In genomic region chr1:35573776-35574654, GRCh38 we compare ENCODE assay signal across 10 cellular contexts. TPM values are rescaled to one million over a fixed set of nuclear protein-coding genes. Genes with fewer than 3 reads are reported as not detected.
A peak's percentile ranks its signal among the peaks of the same experiment; 100 is the strongest.
DNase-seq lines count a peak whose midpoint lies in the region; ATAC-seq and TF ChIP-seq lines count a peak whose summit lies in the region.
"Had no signal": no experiment of that assay in that cellular context is flagged by ENCODE, and none has a peak within 500 bp of the region (broad histone marks: within the 10 kb centered on the region; RNA-seq: fewer than 3 reads in every experiment).

No MANE protein-coding gene starts in this region.

- no peaks in the 10 kb centered on the region for H3K36me3 ChIP-seq in CD8-positive, alpha-beta T cell (ENCODE audit: insufficient read depth, low read length)
- H3K36me3 ChIP-seq in iPS-15b (ENCODE audit: control insufficient read depth, insufficient read depth, low read length), result no peaks in the 10 kb centered on the region
- H3K36me3 ChIP-seq in psoas muscle (ENCODE audit: insufficient read depth in 1 of 2, low read depth in 1 of 2), result no peaks in the 10 kb centered on the region

- H3K4me3 ChIP-seq in CD8-positive, alpha-beta T cell (ENCODE audit: low read depth, low read length), result no peak overlapping the region
- peak overlapping the region; percentile 58 for H3K4me3 ChIP-seq in iPS-15b (ENCODE audit: low read depth, low read length)
- peak overlapping the region; percentile 60 for H3K4me3 ChIP-seq in psoas muscle

- intact Hi-C loops in CD8-positive, alpha-beta T cell (cut with DNase I, micrococcal nuclease), result no loop called here
- intact Hi-C loops in activated T-helper 1 cell treated with anti-CD3 and anti-CD28 coated beads, Interleukin-12 subunit alpha, Interleukin-12 subunit beta, Interleukin-2, Interleukin-4 antibody, amounts not matched to agents 30 ng/mL and 10 ng/mL and 1 ng/mL, durations not matched to agents 14 hours and 24 hours and 36 hours (cut with micrococcal nuclease), result no loop called here
- intact Hi-C loops in psoas muscle (cut with DNase I), result loop anchor here in 1 of 2 donors (2.0 kb wide), 1 partner anchor 145 kb away; the partner anchor contains the start of gene C1orf216

- no peaks in the 10 kb centered on the region for H3K9me3 ChIP-seq in CD8-positive, alpha-beta T cell (ENCODE audit: low read length)
- H3K9me3 ChIP-seq in iPS-15b (ENCODE audit: control insufficient read depth, insufficient read depth, low read length) (no peaks in the 10 kb centered on the region), psoas muscle (no peaks in the 10 kb centered on the region)

- POLR2A ChIA-PET in CD8-positive, alpha-beta T cell (lab: Charles Lee), result interaction anchor here (0.6 kb wide), 1 partner anchor 139 kb away, joined by 3 read pairs; no protein-coding TSS in a partner anchor

- H3K36me3 Mint-ChIP-seq in CD8-positive, alpha-beta T cell, result peaks cover 3% of the 10 kb centered on the region
- H3K36me3 Mint-ChIP-seq in activated T-helper 1 cell treated with anti-CD3 and anti-CD28 coated beads, Interleukin-12 subunit alpha, Interleukin-12 subunit beta, Interleukin-2, Interleukin-4 antibody, amounts not matched to agents 30 ng/mL and 10 ng/mL and 1 ng/mL, durations not matched to agents 14 hours and 24 hours and 36 hours (ENCODE audit: low read depth), result peaks cover 6% of the 10 kb centered on the region

- no peak overlapping the region for H3K9ac ChIP-seq in iPS-15b (ENCODE audit: low read depth, low read length)

- CTCF ChIA-PET in CD8-positive, alpha-beta T cell (lab: Charles Lee), result interaction anchor here (1.1 to 5.2 kb wide), 4 partner anchors 9 to 154 kb away, joined by 3 to 48 read pairs (median 5); no protein-coding TSS in a partner anchor

- peaks cover 24% of the 10 kb centered on the region for H3K4me1 ChIP-seq in CD8-positive, alpha-beta T cell (ENCODE audit: insufficient read depth, low read length)
- H3K4me1 ChIP-seq in iPS-15b (ENCODE audit: control insufficient read depth, insufficient read depth, low read length), result peaks cover 3% of the 10 kb centered on the region
- peaks cover 11% of the 10 kb centered on the region for H3K4me1 ChIP-seq in psoas muscle

- H3K27me3 ChIP-seq in CD8-positive, alpha-beta T cell (ENCODE audit: insufficient read depth, low read length), result no peaks in the 10 kb centered on the region
- H3K27me3 ChIP-seq in iPS-15b (ENCODE audit: control insufficient read depth, insufficient read depth, low read length) (peaks cover 95% of the 10 kb centered on the region), psoas muscle (ENCODE audit: insufficient read depth in 3 of 3, low read length in 2 of 3) (peaks cover 0 to 88% (median 36%) of the 10 kb centered on the region in 3 donors)

- no peak overlapping the region for H3K27ac Mint-ChIP-seq in CD8-positive, alpha-beta T cell
- H3K27ac Mint-ChIP-seq in activated T-helper 1 cell treated with anti-CD3 and anti-CD28 coated beads, Interleukin-12 subunit alpha, Interleukin-12 subunit beta, Interleukin-2, Interleukin-4 antibody, amounts not matched to agents 30 ng/mL and 10 ng/mL and 1 ng/mL, durations not matched to agents 14 hours and 24 hours and 36 hours, result no peak overlapping the region

- no peak for ATAC-seq in CD8-positive, alpha-beta T cell
- ATAC-seq in psoas muscle, result peak in 2 of 4 donors; percentile 20 to 23

- TF ChIP-seq CTCF in CD8-positive, alpha-beta T cell (IDR thresholded peaks at IDR 0.05), result no peak
- TF ChIP-seq CTCF in psoas muscle (IDR thresholded peaks at IDR 0.05), result no peak

- H3K4me1 Mint-ChIP-seq in CD8-positive, alpha-beta T cell (ENCODE audit: low read depth), result peaks cover 26% of the 10 kb centered on the region
- H3K4me1 Mint-ChIP-seq in activated T-helper 1 cell treated with anti-CD3 and anti-CD28 coated beads, Interleukin-12 subunit alpha, Interleukin-12 subunit beta, Interleukin-2, Interleukin-4 antibody, amounts not matched to agents 30 ng/mL and 10 ng/mL and 1 ng/mL, durations not matched to agents 14 hours and 24 hours and 36 hours (ENCODE audit: low read depth), result peaks cover 27% of the 10 kb centered on the region

- peaks cover 3% of the 10 kb centered on the region for H3K27me3 Mint-ChIP-seq in CD8-positive, alpha-beta T cell (ENCODE audit: low read depth)
- H3K27me3 Mint-ChIP-seq in activated T-helper 1 cell treated with anti-CD3 and anti-CD28 coated beads, Interleukin-12 subunit alpha, Interleukin-12 subunit beta, Interleukin-2, Interleukin-4 antibody, amounts not matched to agents 30 ng/mL and 10 ng/mL and 1 ng/mL, durations not matched to agents 14 hours and 24 hours and 36 hours (ENCODE audit: insufficient read depth), result peaks cover 42% of the 10 kb centered on the region

- DNase-seq in CD8-positive, alpha-beta T cell, result no peak
- DNase-seq in activated T-helper 1 cell treated with anti-CD3 and anti-CD28 coated beads, Interleukin-12 subunit alpha, Interleukin-12 subunit beta, Interleukin-2, Interleukin-4 antibody, amounts not matched to agents 30 ng/mL and 10 ng/mL and 1 ng/mL, durations not matched to agents 14 hours and 24 hours and 36 hours (ENCODE audit: low spot score), result no peak
- DNase-seq in psoas muscle (no peak), Ammon's horn (ENCODE audit: low spot score) (no peak), NCI-H1930 (lab: John Stamatoyannopoulos, UW) (no peak), NCI-H510A treated with DMSO at 0.1 percent for 48 hours (lab: John Stamatoyannopoulos, UW) (no peak)
- DNase-seq in stimulated activated CD4-positive, alpha-beta T cell treated with anti-CD3 and anti-CD28 coated beads, Interleukin-4, amount 100 ng/mL, for 1 hour, result no peak
- DNase-seq: activated naive CD4-positive, alpha-beta T cell treated with Interleukin-2 at 50 U/mL for 16 hours; T1000 had no signal

- 23 to 28% (median 27%) methylated on average over 68 to 83 of the region's 83 CpGs for WGBS in psoas muscle, 3 donors

- peak overlapping the region; percentile 37 for H3K4me3 Mint-ChIP-seq in CD8-positive, alpha-beta T cell
- peak overlapping the region; percentile 11 for H3K4me3 Mint-ChIP-seq in activated T-helper 1 cell treated with anti-CD3 and anti-CD28 coated beads, Interleukin-12 subunit alpha, Interleukin-12 subunit beta, Interleukin-2, Interleukin-4 antibody, amounts not matched to agents 30 ng/mL and 10 ng/mL and 1 ng/mL, durations not matched to agents 14 hours and 24 hours and 36 hours

- no peaks in the 10 kb centered on the region for H3K9me3 Mint-ChIP-seq in CD8-positive, alpha-beta T cell
- no peaks in the 10 kb centered on the region for H3K9me3 Mint-ChIP-seq in activated T-helper 1 cell treated with anti-CD3 and anti-CD28 coated beads, Interleukin-12 subunit alpha, Interleukin-12 subunit beta, Interleukin-2, Interleukin-4 antibody, amounts not matched to agents 30 ng/mL and 10 ng/mL and 1 ng/mL, durations not matched to agents 14 hours and 24 hours and 36 hours

- no peak overlapping the region for H3K27ac ChIP-seq in CD8-positive, alpha-beta T cell (ENCODE audit: low read depth, low read length)
- no peak overlapping the region for H3K27ac ChIP-seq in psoas muscle

RNA-seq across cellular contexts. Expression of gene TFAP2E, which starts 0.9 kb away (rescaled TPM):
- 1 to 10 TPM; 2.2 to 2.6 TPM for total RNA-seq in CD8-positive, alpha-beta T cell
- total RNA-seq in activated T-helper 1 cell treated with anti-CD3 and anti-CD28 coated beads, Interleukin-12 subunit alpha, Interleukin-12 subunit beta, Interleukin-2, Interleukin-4 antibody, amounts not matched to agents 30 ng/mL and 10 ng/mL and 1 ng/mL, durations not matched to agents 14 hours and 24 hours and 36 hours, result 0.47 TPM in 2 replicates
- total RNA-seq in psoas muscle, result not detected
- under 1 TPM; 0.04 to 0.12 (median 0.06) TPM for polyA plus RNA-seq in psoas muscle

RNA-seq across cellular contexts. Expression of gene NCDN, which starts 16.4 kb away (rescaled TPM):
- 10 to 100 TPM in 1 of 2 experiments, 1 to 10 TPM in 1; 9.1 to 10.3 TPM for total RNA-seq in CD8-positive, alpha-beta T cell
- total RNA-seq in activated T-helper 1 cell treated with anti-CD3 and anti-CD28 coated beads, Interleukin-12 subunit alpha, Interleukin-12 subunit beta, Interleukin-2, Interleukin-4 antibody, amounts not matched to agents 30 ng/mL and 10 ng/mL and 1 ng/mL, durations not matched to agents 14 hours and 24 hours and 36 hours, result 43.8 and 45.1 TPM in 2 replicates
- 10 to 100 TPM; 12.5 to 21.2 (median 13.7) TPM for total RNA-seq in psoas muscle
- polyA plus RNA-seq in psoas muscle, result 10 to 100 TPM in 2 of 3 donors, 1 to 10 TPM in 1; 6.8 to 23.1 (median 13.9) TPM

RNA-seq across cellular contexts. Expression of gene KIAA0319L, which starts 16.8 kb away (rescaled TPM):
- 10 to 100 TPM; 37.0 to 39.8 TPM for total RNA-seq in CD8-positive, alpha-beta T cell
- 42.5 and 43.6 TPM in 2 replicates for total RNA-seq in activated T-helper 1 cell treated with anti-CD3 and anti-CD28 coated beads, Interleukin-12 subunit alpha, Interleukin-12 subunit beta, Interleukin-2, Interleukin-4 antibody, amounts not matched to agents 30 ng/mL and 10 ng/mL and 1 ng/mL, durations not matched to agents 14 hours and 24 hours and 36 hours
- 10 to 100 TPM; 32.0 to 46.9 (median 40.7) TPM for total RNA-seq in psoas muscle
- 10 to 100 TPM; 18.0 to 41.7 (median 24.2) TPM for polyA plus RNA-seq in psoas muscle
